15 cellular contexts compared by ENCODE assay signal in genomic region chr18:8217041-8217564, GRCh38.
"Had no signal": no experiment of that assay in that cellular context is flagged by ENCODE, and none has a peak within 500 bp of the region (broad histone marks: within the 10 kb centered on the region; RNA-seq: fewer than 3 reads in every experiment).

No MANE protein-coding gene starts in this region.

- H3K9me3 ChIP-seq: esophagus squamous epithelium, neutrophil, testis, upper lobe of right lung had no signal

- H3K27me3 Mint-ChIP-seq: activated T-helper 17 cell treated with anti-CD3 and anti-CD28 coated beads, Interleukin-2, amount 50 U/mL, for 72 hours; naive B cell; stimulated activated naive CD8-positive, alpha-beta T cell treated with anti-CD3 and anti-CD28 coated beads, Interleukin-15, amount 100 ng/mL, for 72 hours had no signal

- H3K27ac ChIP-seq: coronary artery, esophagus squamous epithelium, neutrophil, testis, upper lobe of right lung had no signal

- H3K36me3 ChIP-seq: esophagus squamous epithelium, neutrophil had no signal

- H3K4me2 ChIP-seq: smooth muscle cell had no signal

- ATAC-seq: activated T-helper 17 cell treated with anti-CD3 and anti-CD28 coated beads, Interleukin-2, amount 50 U/mL, for 72 hours; left lobe of liver; right cardiac atrium; stimulated activated naive CD8-positive, alpha-beta T cell treated with anti-CD3 and anti-CD28 coated beads, Interleukin-15, amount 100 ng/mL, for 72 hours; upper lobe of right lung had no signal

- H3K4me3 ChIP-seq: coronary artery, esophagus squamous epithelium, smooth muscle cell, testis, upper lobe of right lung had no signal

- H3K9me3 Mint-ChIP-seq: stimulated activated naive CD8-positive, alpha-beta T cell treated with anti-CD3 and anti-CD28 coated beads, Interleukin-15, amount 100 ng/mL, for 72 hours had no signal

- H3K27me3 ChIP-seq: esophagus squamous epithelium, neutrophil, testis, upper lobe of right lung had no signal

- H3K4me1 ChIP-seq: esophagus squamous epithelium, testis, upper lobe of right lung had no signal

- H3K4me1 Mint-ChIP-seq: activated T-helper 17 cell treated with anti-CD3 and anti-CD28 coated beads, Interleukin-2, amount 50 U/mL, for 72 hours; naive B cell; stimulated activated naive CD8-positive, alpha-beta T cell treated with anti-CD3 and anti-CD28 coated beads, Interleukin-15, amount 100 ng/mL, for 72 hours had no signal

- DNase-seq: activated CD4-positive, alpha-beta T cell treated with anti-CD3 and anti-CD28 coated beads, Interleukin-2, amount 50 U/mL, for 48 hours; activated naive CD4-positive, alpha-beta T cell treated with Interleukin-2 at 50 U/mL for 16 hours; aorta; esophagus squamous epithelium; foreskin melanocyte; naive B cell; right cardiac atrium; stimulated activated naive CD8-positive, alpha-beta T cell treated with anti-CD3 and anti-CD28 coated beads, Interleukin-15, amount 100 ng/mL, for 72 hours; testis; upper lobe of right lung had no signal

- H3K27ac Mint-ChIP-seq: activated T-helper 17 cell treated with anti-CD3 and anti-CD28 coated beads, Interleukin-2, amount 50 U/mL, for 72 hours; stimulated activated naive CD8-positive, alpha-beta T cell treated with anti-CD3 and anti-CD28 coated beads, Interleukin-15, amount 100 ng/mL, for 72 hours had no signal

- H3K36me3 Mint-ChIP-seq: naive B cell had no signal

- H3K4me3 Mint-ChIP-seq: activated T-helper 17 cell treated with anti-CD3 and anti-CD28 coated beads, Interleukin-2, amount 50 U/mL, for 72 hours; naive B cell; stimulated activated naive CD8-positive, alpha-beta T cell treated with anti-CD3 and anti-CD28 coated beads, Interleukin-15, amount 100 ng/mL, for 72 hours had no signal
